1 cellular context compared by ENCODE assay signal in genomic region chr10:78066728-78067430, GRCh38.
TF ChIP-seq lines count a peak whose summit lies in the region.

No MANE protein-coding gene starts in this region.

TF ChIP-seq in HepG2, 621 proteins besides CTCF, POLR2A, EP300 and RAD21:
- TF ChIP-seq ZNF768 (CRISPR knock-in tag; IDR thresholded peaks at IDR 0.05), result peak; percentile 34; the same call in 1 of the 2 replicates
- TF ChIP-seq RORA (CRISPR knock-in tag; IDR thresholded peaks at IDR 0.05), result no peak
- TF ChIP-seq GATAD2A (CRISPR knock-in tag; IDR thresholded peaks at IDR 0.05), result 0 out of 2 replicates have a peak, but pooled peaks have one; percentile 19
